Comparison of ENCODE assay signal across 1 cellular context in the genomic region with DNA sequence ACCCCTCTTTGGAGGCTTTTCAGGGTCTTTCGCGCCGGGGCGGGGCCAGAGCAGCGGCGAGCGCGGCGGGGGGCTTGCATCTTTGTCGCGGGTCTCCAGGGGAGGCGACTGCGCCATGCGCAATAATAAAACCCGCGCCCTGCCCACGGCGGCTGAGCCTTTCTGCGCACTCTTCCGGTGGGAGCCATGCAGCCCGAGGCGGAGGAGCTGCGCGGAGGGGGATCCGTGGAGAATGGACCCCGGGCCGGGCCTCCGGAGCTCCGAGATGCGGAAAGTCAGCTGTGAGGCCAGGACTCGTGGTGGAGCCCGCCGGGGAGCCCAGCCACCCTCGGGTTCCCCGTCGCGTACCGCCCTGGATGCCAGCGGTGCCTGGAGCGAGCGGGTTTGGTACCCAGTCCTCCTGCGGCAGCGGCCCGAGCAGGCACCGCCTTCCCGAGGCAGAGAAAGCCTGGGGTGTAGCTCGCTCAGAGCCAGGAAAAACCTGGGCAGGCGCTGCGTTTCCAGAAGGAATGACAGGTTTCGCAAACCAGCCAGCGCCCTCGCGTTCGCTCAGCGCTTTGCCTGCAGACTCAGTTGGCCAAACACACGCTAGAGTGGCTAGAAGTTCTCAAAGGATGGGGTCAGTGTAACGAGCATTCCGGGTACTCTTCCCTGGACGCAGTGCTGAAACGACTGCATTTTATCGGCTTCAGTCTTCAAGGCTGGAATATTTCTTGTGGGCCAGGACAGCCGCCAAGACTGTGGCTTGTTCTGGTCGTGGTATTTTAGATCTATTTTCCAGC.
TF ChIP-seq lines count a peak whose summit lies in the region.

No MANE protein-coding gene starts in this region.

TF ChIP-seq in HepG2, 621 proteins besides CTCF, POLR2A, EP300 and RAD21 (continued from another document and continues in another):
- TF ChIP-seq, protein P1, sequence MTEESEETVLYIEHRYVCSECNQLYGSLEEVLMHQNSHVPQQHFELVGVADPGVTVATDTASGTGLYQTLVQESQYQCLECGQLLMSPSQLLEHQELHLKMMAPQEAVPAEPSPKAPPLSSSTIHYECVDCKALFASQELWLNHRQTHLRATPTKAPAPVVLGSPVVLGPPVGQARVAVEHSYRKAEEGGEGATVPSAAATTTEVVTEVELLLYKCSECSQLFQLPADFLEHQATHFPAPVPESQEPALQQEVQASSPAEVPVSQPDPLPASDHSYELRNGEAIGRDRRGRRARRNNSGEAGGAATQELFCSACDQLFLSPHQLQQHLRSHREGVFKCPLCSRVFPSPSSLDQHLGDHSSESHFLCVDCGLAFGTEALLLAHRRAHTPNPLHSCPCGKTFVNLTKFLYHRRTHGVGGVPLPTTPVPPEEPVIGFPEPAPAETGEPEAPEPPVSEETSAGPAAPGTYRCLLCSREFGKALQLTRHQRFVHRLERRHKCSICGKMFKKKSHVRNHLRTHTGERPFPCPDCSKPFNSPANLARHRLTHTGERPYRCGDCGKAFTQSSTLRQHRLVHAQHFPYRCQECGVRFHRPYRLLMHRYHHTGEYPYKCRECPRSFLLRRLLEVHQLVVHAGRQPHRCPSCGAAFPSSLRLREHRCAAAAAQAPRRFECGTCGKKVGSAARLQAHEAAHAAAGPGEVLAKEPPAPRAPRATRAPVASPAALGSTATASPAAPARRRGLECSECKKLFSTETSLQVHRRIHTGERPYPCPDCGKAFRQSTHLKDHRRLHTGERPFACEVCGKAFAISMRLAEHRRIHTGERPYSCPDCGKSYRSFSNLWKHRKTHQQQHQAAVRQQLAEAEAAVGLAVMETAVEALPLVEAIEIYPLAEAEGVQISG (CRISPR knock-in tag; IDR thresholded peaks at IDR 0.05) = no peak
- TF ChIP-seq ZNF543 (CRISPR knock-in tag; IDR thresholded peaks at IDR 0.05) (no peak), CEBPB (IDR thresholded peaks at IDR 0.05; ENCODE audit: borderline replicate concordance, low read depth, low read length) (peak; percentile 7; the same call in 1 of the 2 replicates), ZBTB20 (CRISPR knock-in tag; IDR thresholded peaks at IDR 0.05; ENCODE audit: borderline replicate concordance, low read depth) (no peak), SAP130 (CRISPR knock-in tag; IDR thresholded peaks at IDR 0.05; ENCODE audit: low read depth) (no peak), TGIF2 (CRISPR knock-in tag; IDR thresholded peaks at IDR 0.05) (no peak), NFKB2 (CRISPR knock-in tag; IDR thresholded peaks at IDR 0.05; ENCODE audit: borderline replicate concordance) (no peak), KDM5A (IDR thresholded peaks at IDR 0.05; ENCODE audit: borderline replicate concordance, low read length) (no peak), ZNF350 (CRISPR knock-in tag; IDR thresholded peaks at IDR 0.05; ENCODE audit: borderline replicate concordance, low read depth) (peak; percentile 41; the same call in 1 of the 2 replicates), PITX1 (CRISPR knock-in tag; IDR thresholded peaks at IDR 0.05) (no peak)
- TF ChIP-seq, protein P2, sequence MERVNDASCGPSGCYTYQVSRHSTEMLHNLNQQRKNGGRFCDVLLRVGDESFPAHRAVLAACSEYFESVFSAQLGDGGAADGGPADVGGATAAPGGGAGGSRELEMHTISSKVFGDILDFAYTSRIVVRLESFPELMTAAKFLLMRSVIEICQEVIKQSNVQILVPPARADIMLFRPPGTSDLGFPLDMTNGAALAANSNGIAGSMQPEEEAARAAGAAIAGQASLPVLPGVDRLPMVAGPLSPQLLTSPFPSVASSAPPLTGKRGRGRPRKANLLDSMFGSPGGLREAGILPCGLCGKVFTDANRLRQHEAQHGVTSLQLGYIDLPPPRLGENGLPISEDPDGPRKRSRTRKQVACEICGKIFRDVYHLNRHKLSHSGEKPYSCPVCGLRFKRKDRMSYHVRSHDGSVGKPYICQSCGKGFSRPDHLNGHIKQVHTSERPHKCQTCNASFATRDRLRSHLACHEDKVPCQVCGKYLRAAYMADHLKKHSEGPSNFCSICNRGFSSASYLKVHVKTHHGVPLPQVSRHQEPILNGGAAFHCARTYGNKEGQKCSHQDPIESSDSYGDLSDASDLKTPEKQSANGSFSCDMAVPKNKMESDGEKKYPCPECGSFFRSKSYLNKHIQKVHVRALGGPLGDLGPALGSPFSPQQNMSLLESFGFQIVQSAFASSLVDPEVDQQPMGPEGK (CRISPR knock-in tag; IDR thresholded peaks at IDR 0.05) = no peak
- TF ChIP-seq, protein P3, sequence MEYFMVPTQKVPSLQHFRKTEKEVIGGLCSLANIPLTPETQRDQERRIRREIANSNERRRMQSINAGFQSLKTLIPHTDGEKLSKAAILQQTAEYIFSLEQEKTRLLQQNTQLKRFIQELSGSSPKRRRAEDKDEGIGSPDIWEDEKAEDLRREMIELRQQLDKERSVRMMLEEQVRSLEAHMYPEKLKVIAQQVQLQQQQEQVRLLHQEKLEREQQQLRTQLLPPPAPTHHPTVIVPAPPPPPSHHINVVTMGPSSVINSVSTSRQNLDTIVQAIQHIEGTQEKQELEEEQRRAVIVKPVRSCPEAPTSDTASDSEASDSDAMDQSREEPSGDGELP (IDR thresholded peaks at IDR 0.05; ENCODE audit: borderline replicate concordance, low read depth) = no peak
- TF ChIP-seq, protein P4, sequence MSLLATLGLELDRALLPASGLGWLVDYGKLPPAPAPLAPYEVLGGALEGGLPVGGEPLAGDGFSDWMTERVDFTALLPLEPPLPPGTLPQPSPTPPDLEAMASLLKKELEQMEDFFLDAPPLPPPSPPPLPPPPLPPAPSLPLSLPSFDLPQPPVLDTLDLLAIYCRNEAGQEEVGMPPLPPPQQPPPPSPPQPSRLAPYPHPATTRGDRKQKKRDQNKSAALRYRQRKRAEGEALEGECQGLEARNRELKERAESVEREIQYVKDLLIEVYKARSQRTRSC (CRISPR knock-in tag; IDR thresholded peaks at IDR 0.05; ENCODE audit: low read depth) = no peak
- TF ChIP-seq, protein P5, sequence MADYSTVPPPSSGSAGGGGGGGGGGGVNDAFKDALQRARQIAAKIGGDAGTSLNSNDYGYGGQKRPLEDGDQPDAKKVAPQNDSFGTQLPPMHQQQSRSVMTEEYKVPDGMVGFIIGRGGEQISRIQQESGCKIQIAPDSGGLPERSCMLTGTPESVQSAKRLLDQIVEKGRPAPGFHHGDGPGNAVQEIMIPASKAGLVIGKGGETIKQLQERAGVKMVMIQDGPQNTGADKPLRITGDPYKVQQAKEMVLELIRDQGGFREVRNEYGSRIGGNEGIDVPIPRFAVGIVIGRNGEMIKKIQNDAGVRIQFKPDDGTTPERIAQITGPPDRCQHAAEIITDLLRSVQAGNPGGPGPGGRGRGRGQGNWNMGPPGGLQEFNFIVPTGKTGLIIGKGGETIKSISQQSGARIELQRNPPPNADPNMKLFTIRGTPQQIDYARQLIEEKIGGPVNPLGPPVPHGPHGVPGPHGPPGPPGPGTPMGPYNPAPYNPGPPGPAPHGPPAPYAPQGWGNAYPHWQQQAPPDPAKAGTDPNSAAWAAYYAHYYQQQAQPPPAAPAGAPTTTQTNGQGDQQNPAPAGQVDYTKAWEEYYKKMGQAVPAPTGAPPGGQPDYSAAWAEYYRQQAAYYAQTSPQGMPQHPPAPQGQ (CRISPR knock-in tag; IDR thresholded peaks at IDR 0.05; ENCODE audit: borderline replicate concordance) = no peak
- TF ChIP-seq, protein P6, sequence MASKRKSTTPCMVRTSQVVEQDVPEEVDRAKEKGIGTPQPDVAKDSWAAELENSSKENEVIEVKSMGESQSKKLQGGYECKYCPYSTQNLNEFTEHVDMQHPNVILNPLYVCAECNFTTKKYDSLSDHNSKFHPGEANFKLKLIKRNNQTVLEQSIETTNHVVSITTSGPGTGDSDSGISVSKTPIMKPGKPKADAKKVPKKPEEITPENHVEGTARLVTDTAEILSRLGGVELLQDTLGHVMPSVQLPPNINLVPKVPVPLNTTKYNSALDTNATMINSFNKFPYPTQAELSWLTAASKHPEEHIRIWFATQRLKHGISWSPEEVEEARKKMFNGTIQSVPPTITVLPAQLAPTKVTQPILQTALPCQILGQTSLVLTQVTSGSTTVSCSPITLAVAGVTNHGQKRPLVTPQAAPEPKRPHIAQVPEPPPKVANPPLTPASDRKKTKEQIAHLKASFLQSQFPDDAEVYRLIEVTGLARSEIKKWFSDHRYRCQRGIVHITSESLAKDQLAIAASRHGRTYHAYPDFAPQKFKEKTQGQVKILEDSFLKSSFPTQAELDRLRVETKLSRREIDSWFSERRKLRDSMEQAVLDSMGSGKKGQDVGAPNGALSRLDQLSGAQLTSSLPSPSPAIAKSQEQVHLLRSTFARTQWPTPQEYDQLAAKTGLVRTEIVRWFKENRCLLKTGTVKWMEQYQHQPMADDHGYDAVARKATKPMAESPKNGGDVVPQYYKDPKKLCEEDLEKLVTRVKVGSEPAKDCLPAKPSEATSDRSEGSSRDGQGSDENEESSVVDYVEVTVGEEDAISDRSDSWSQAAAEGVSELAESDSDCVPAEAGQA (IDR thresholded peaks at IDR 0.05; ENCODE audit: low read depth) = no peak
- TF ChIP-seq, protein P6 (CRISPR knock-in tag; IDR thresholded peaks at IDR 0.05; ENCODE audit: borderline replicate concordance) = no peak
- TF ChIP-seq, protein P7, sequence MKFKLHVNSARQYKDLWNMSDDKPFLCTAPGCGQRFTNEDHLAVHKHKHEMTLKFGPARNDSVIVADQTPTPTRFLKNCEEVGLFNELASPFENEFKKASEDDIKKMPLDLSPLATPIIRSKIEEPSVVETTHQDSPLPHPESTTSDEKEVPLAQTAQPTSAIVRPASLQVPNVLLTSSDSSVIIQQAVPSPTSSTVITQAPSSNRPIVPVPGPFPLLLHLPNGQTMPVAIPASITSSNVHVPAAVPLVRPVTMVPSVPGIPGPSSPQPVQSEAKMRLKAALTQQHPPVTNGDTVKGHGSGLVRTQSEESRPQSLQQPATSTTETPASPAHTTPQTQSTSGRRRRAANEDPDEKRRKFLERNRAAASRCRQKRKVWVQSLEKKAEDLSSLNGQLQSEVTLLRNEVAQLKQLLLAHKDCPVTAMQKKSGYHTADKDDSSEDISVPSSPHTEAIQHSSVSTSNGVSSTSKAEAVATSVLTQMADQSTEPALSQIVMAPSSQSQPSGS (CRISPR knock-in tag; IDR thresholded peaks at IDR 0.05) = no peak
- TF ChIP-seq, protein P8, sequence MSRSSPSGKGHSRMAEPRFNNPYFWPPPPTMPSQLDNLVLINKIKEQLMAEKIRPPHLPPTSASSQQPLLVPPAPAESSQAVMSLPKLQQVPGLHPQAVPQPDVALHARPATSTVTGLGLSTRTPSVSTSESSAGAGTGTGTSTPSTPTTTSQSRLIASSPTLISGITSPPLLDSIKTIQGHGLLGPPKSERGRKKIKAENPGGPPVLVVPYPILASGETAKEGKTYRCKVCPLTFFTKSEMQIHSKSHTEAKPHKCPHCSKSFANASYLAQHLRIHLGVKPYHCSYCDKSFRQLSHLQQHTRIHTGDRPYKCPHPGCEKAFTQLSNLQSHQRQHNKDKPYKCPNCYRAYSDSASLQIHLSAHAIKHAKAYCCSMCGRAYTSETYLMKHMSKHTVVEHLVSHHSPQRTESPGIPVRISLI (CRISPR knock-in tag; IDR thresholded peaks at IDR 0.05; ENCODE audit: borderline replicate concordance) = no peak
- TF ChIP-seq, protein P9, sequence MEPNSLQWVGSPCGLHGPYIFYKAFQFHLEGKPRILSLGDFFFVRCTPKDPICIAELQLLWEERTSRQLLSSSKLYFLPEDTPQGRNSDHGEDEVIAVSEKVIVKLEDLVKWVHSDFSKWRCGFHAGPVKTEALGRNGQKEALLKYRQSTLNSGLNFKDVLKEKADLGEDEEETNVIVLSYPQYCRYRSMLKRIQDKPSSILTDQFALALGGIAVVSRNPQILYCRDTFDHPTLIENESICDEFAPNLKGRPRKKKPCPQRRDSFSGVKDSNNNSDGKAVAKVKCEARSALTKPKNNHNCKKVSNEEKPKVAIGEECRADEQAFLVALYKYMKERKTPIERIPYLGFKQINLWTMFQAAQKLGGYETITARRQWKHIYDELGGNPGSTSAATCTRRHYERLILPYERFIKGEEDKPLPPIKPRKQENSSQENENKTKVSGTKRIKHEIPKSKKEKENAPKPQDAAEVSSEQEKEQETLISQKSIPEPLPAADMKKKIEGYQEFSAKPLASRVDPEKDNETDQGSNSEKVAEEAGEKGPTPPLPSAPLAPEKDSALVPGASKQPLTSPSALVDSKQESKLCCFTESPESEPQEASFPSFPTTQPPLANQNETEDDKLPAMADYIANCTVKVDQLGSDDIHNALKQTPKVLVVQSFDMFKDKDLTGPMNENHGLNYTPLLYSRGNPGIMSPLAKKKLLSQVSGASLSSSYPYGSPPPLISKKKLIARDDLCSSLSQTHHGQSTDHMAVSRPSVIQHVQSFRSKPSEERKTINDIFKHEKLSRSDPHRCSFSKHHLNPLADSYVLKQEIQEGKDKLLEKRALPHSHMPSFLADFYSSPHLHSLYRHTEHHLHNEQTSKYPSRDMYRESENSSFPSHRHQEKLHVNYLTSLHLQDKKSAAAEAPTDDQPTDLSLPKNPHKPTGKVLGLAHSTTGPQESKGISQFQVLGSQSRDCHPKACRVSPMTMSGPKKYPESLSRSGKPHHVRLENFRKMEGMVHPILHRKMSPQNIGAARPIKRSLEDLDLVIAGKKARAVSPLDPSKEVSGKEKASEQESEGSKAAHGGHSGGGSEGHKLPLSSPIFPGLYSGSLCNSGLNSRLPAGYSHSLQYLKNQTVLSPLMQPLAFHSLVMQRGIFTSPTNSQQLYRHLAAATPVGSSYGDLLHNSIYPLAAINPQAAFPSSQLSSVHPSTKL (CRISPR knock-in tag; IDR thresholded peaks at IDR 0.05) = no peak
- TF ChIP-seq, protein P10, sequence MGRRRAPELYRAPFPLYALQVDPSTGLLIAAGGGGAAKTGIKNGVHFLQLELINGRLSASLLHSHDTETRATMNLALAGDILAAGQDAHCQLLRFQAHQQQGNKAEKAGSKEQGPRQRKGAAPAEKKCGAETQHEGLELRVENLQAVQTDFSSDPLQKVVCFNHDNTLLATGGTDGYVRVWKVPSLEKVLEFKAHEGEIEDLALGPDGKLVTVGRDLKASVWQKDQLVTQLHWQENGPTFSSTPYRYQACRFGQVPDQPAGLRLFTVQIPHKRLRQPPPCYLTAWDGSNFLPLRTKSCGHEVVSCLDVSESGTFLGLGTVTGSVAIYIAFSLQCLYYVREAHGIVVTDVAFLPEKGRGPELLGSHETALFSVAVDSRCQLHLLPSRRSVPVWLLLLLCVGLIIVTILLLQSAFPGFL (CRISPR knock-in tag; IDR thresholded peaks at IDR 0.05) = no peak
